ENCODE assay signal across 16 cellular contexts in the genomic region with DNA sequence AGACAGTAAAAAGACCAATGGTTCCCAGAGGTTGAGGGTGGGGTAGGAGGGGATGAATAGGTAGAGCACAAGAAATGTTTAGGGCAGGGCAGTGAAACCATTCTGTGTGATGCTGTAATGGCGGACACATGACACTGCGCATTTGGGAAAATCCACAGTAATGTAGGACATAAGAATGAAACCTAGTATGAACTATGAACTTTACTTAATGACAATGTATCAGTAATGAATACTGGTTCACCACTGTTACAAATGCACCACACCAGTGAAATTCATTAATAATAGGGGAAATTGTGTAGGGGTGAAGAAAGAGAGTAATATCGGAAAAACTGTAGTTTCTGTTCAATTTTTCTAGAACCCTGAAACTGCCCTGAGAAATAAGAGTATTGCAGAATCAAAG. TPM values are rescaled to one million over a fixed set of nuclear protein-coding genes. Genes with fewer than 3 reads are reported as not detected.
DNase-seq lines count a peak whose midpoint lies in the region; ATAC-seq, FAIRE-seq and TF ChIP-seq lines count a peak whose summit lies in the region.
"Had no signal": no experiment of that assay in that cellular context is flagged by ENCODE, and none has a peak within 500 bp of the region (broad histone marks: within the 10 kb centered on the region; RNA-seq: fewer than 3 reads in every experiment).

No MANE protein-coding gene starts in this region.

- H3K36me3 ChIP-seq in DND-41 (ENCODE audit: insufficient read depth, low read length) (peaks cover 90% of the 10 kb centered on the region), OCI-LY3 (replicated peaks; ENCODE audit: low read depth, low read length) (peaks cover 66% of the 10 kb centered on the region)

- H3K27me3 Mint-ChIP-seq in endothelial cell (ENCODE audit: unreplicated experiment), result peaks cover 3% of the 10 kb centered on the region
- H3K27me3 Mint-ChIP-seq: T-cell had no signal

- peaks cover 14% of the 10 kb centered on the region for H3K4me1 Mint-ChIP-seq in endothelial cell (ENCODE audit: unreplicated experiment)

- TF ChIP-seq POLR2A in GM12892 (IDR thresholded peaks at IDR 0.05; ENCODE audit: low read depth, low read length), result no peak

- peaks cover 45% of the 10 kb centered on the region for H3K36me3 Mint-ChIP-seq in endothelial cell (ENCODE audit: low read depth, unreplicated experiment)

- H3K4me3 Mint-ChIP-seq in endothelial cell (ENCODE audit: unreplicated experiment), result peak overlapping the region; percentile 32
- H3K4me3 Mint-ChIP-seq: activated T-helper 1 cell treated with anti-CD3 and anti-CD28 coated beads, Interleukin-12 subunit alpha, Interleukin-12 subunit beta, Interleukin-2, Interleukin-4 antibody, amounts not matched to agents 30 ng/mL and 10 ng/mL and 1 ng/mL, durations not matched to agents 14 hours and 24 hours and 36 hours had no signal

- H3K27me3 ChIP-seq in DND-41 (ENCODE audit: insufficient read depth, low read length, poor library complexity), result no peaks in the 10 kb centered on the region
- no peaks in the 10 kb centered on the region for H3K27me3 ChIP-seq in OCI-LY3 (ENCODE audit: low read depth, low read length)

- H3K9me3 ChIP-seq in DND-41 (ENCODE audit: insufficient read depth, low read length, severe bottlenecking), result no peaks in the 10 kb centered on the region
- no peaks in the 10 kb centered on the region for H3K9me3 ChIP-seq in OCI-LY3 (ENCODE audit: insufficient read depth, low read length)

- H3K9ac ChIP-seq in DND-41 (ENCODE audit: low read depth, low read length) (no peak overlapping the region), OCI-LY3 (ENCODE audit: low read length) (peak overlapping the region; percentile 41)

- TF ChIP-seq CTCF in DND-41 (IDR thresholded peaks at IDR 0.05; ENCODE audit: borderline replicate concordance, extremely low read depth, low read length, poor library complexity, severe bottlenecking) (no peak), OCI-LY3 (IDR thresholded peaks at IDR 0.05; ENCODE audit: low read depth, low read length) (no peak), endothelial cell (IDR thresholded peaks at IDR 0.05; ENCODE audit: unreplicated experiment) (no peak)

- peaks cover 84% of the 10 kb centered on the region for H4K20me1 ChIP-seq in DND-41 (ENCODE audit: insufficient read depth, low read length)
- H4K20me1 ChIP-seq in OCI-LY3 (ENCODE audit: insufficient read depth, low read length), result peaks cover 55% of the 10 kb centered on the region

- H3K4me2 ChIP-seq in DND-41 (ENCODE audit: insufficient read depth, low read length) (peak overlapping the region; percentile 55), OCI-LY3 (ENCODE audit: low read length) (peak overlapping the region; percentile 85)

- H3K4me1 ChIP-seq in DND-41 (ENCODE audit: insufficient read depth, low read length), result peaks cover 69% of the 10 kb centered on the region
- H3K4me1 ChIP-seq in OCI-LY3 (ENCODE audit: low read length), result peaks cover 68% of the 10 kb centered on the region

- ATAC-seq in DND-41 (ENCODE audit: insufficient read depth, low read depth) (no peak), GM19351 (IDR thresholded peaks at IDR 0.05; ENCODE audit: unreplicated experiment) (no peak)
- ATAC-seq: T-cell had no signal

- H3K79me2 ChIP-seq in DND-41 (ENCODE audit: insufficient read depth, low read length) (peaks cover 100% of the 10 kb centered on the region), OCI-LY3 (ENCODE audit: low read length) (peaks cover 93% of the 10 kb centered on the region)

- H3K9me3 Mint-ChIP-seq in endothelial cell (ENCODE audit: unreplicated experiment), result no peaks in the 10 kb centered on the region
- H3K9me3 Mint-ChIP-seq: activated T-helper 1 cell treated with anti-CD3 and anti-CD28 coated beads, Interleukin-12 subunit alpha, Interleukin-12 subunit beta, Interleukin-2, Interleukin-4 antibody, amounts not matched to agents 30 ng/mL and 10 ng/mL and 1 ng/mL, durations not matched to agents 14 hours and 24 hours and 36 hours; immature natural killer cell; T-cell had no signal

- DNase-seq in DND-41, result no peak
- DNase-seq in GM12892 (ENCODE audit: insufficient read length), result no peak
- no peak for DNase-seq in endothelial cell (ENCODE audit: low spot score)
- DNase-seq in NCI-H2196 (lab: John Stamatoyannopoulos, UW; ENCODE audit: unreplicated experiment), result no peak
- DNase-seq in NCI-H524 (lab: John Stamatoyannopoulos, UW), result no peak
- DNase-seq: GDM1; glutamatergic neuron; immature natural killer cell; NCI-H2029 treated with DMSO at 0.1 percent for 48 hours; NCI-H446 treated with DMSO at 0.1 percent for 48 hours; stimulated activated CD4-positive, alpha-beta T cell treated with anti-CD3 and anti-CD28 coated beads, Interleukin-2, amount 100 ng/mL, for 24 hours; substantia nigra; T-cell had no signal

- no peak overlapping the region for H2AFZ ChIP-seq in DND-41 (ENCODE audit: low read depth, low read length)
- H2AFZ ChIP-seq in OCI-LY3 (ENCODE audit: low read depth, low read length), result no peak overlapping the region

- H3K4me3 ChIP-seq in DND-41 (ENCODE audit: low read depth in 1 of 2, low read length in 2 of 2), result peak overlapping the region in 1 of 2 experiments; percentile 25; a peak in 2 of 4 replicates
- H3K4me3 ChIP-seq in OCI-LY3 (ENCODE audit: low read length), result peak overlapping the region; percentile 94

- H3K27ac Mint-ChIP-seq in endothelial cell (ENCODE audit: unreplicated experiment), result no peak overlapping the region
- H3K27ac Mint-ChIP-seq: activated T-helper 1 cell treated with anti-CD3 and anti-CD28 coated beads, Interleukin-12 subunit alpha, Interleukin-12 subunit beta, Interleukin-2, Interleukin-4 antibody, amounts not matched to agents 30 ng/mL and 10 ng/mL and 1 ng/mL, durations not matched to agents 14 hours and 24 hours and 36 hours had no signal

- peak; percentile 80 for FAIRE-seq in GM12892 (lab: Jason Lieb, UNC)

- H3K27ac ChIP-seq in DND-41 (ENCODE audit: low read length), result no peak overlapping the region
- peak overlapping the region; percentile 90 for H3K27ac ChIP-seq in OCI-LY3 (ENCODE audit: low read length)

RNA-seq across cellular contexts. Expression of a gene that starts 5.6 kb away (rescaled TPM):
- polyA plus RNA-seq in GM12892 (2012; ENCODE audit: missing spikeins), result 427 TPM
- 282 TPM for total RNA-seq in endothelial cell (ENCODE audit: unreplicated experiment)

RNA-seq across cellular contexts. Expression of a gene that starts 6.0 kb away (rescaled TPM):
- 32.3 TPM for polyA plus RNA-seq in GM12892 (2012; ENCODE audit: missing spikeins)
- total RNA-seq in endothelial cell (ENCODE audit: unreplicated experiment), result 41.2 TPM
